ENCODE assay signal across 10 cellular contexts in genomic region chr7:20083781-20084180, GRCh38.
DNase-seq lines count a peak whose midpoint lies in the region; TF ChIP-seq lines count a peak whose summit lies in the region.
"Had no signal": no experiment of that assay in that cellular context is flagged by ENCODE, and none has a peak within 500 bp of the region (broad histone marks: within the 10 kb centered on the region; RNA-seq: fewer than 3 reads in every experiment).

No MANE protein-coding gene starts in this region.

- DNase-seq in activated T-cell treated with anti-CD3 and anti-CD28 coated beads, Interleukin-2, amount 50 U/mL, for 24 hours = no peak
- DNase-seq in activated T-cell treated with anti-CD3 and anti-CD28 coated beads, Interleukin-2, amount 50 U/mL, for 1 hour = no peak
- DNase-seq in NB4 (ENCODE audit: low read depth) (peak; percentile 27), epithelial cell of proximal tubule (ENCODE audit: low read depth) (peak; percentile 30), transverse colon (no peak), nephron progenitor cell (no peak), T-helper 9 cell (no peak), immature natural killer cell (no peak)
- DNase-seq: stimulated activated naive B cell treated with anti-CD40 and anti-IgM and Interleukin-4, amounts not matched to agents 10 μg/mL and 1 μg/mL and 100 μg/mL, for 72 hours had no signal

- no peak overlapping the region for H3K4me3 Mint-ChIP-seq in activated T-cell treated with anti-CD3 and anti-CD28 coated beads, Interleukin-2, amount 50 U/mL, for 24 hours
- H3K4me3 Mint-ChIP-seq in nephron progenitor cell = no peak overlapping the region
- H3K4me3 Mint-ChIP-seq in immature natural killer cell = no peak overlapping the region
- H3K4me3 Mint-ChIP-seq: stimulated activated naive B cell treated with anti-CD40 and anti-IgM and Interleukin-4, amounts not matched to agents 10 μg/mL and 1 μg/mL and 100 μg/mL, for 72 hours had no signal

- no peak for TF ChIP-seq POLR2A in NB4 (IDR thresholded peaks at IDR 0.05; ENCODE audit: extremely low read depth, insufficient read length)
- no peak for TF ChIP-seq POLR2A in transverse colon (IDR thresholded peaks at IDR 0.05)

- 82% methylated on average over 1 of the region's 1 CpG; no CpG with 5 or more reads in 1 of the 2 donors for WGBS in transverse colon (ENCODE audit: low coverage in 1 of 2), 2 donors

- TF ChIP-seq CTCF in NB4 (IDR thresholded peaks at IDR 0.05; ENCODE audit: low read depth, low read length) (no peak), epithelial cell of proximal tubule (conservative IDR thresholded peaks at IDR 0.05; ENCODE audit: low read depth, low read length) (no peak), transverse colon (IDR thresholded peaks at IDR 0.05) (no peak), nephron progenitor cell (IDR thresholded peaks at IDR 0.05) (no peak)

- H3K4me1 Mint-ChIP-seq in activated T-cell treated with anti-CD3 and anti-CD28 coated beads, Interleukin-2, amount 50 U/mL, for 24 hours (ENCODE audit: low read depth) = peaks cover 4% of the 10 kb centered on the region
- H3K4me1 Mint-ChIP-seq in nephron progenitor cell (no peaks in the 10 kb centered on the region), immature natural killer cell (no peaks in the 10 kb centered on the region)

- no peaks in the 10 kb centered on the region for H3K9me3 ChIP-seq in transverse colon
- H3K9me3 ChIP-seq: BLaER1 had no signal

- no peaks in the 10 kb centered on the region for H3K36me3 Mint-ChIP-seq in activated T-cell treated with anti-CD3 and anti-CD28 coated beads, Interleukin-2, amount 50 U/mL, for 24 hours (ENCODE audit: low read depth)
- H3K36me3 Mint-ChIP-seq in nephron progenitor cell (ENCODE audit: low read depth) (no peaks in the 10 kb centered on the region), immature natural killer cell (peaks cover 0 to 3% (median 0%) of the 10 kb centered on the region in 3 donors)

- no peaks in the 10 kb centered on the region for H3K36me3 ChIP-seq in transverse colon
- H3K36me3 ChIP-seq: BLaER1 had no signal

- intact Hi-C loops in transverse colon (cut with DNase I; ENCODE audit: low total_unique reads) = no loop called here

- no peaks in the 10 kb centered on the region for H3K9me3 Mint-ChIP-seq in activated T-cell treated with anti-CD3 and anti-CD28 coated beads, Interleukin-2, amount 50 U/mL, for 24 hours
- H3K9me3 Mint-ChIP-seq in nephron progenitor cell = no peaks in the 10 kb centered on the region
- peaks cover 0 to 11% (median 3%) of the 10 kb centered on the region in 6 donors for H3K9me3 Mint-ChIP-seq in immature natural killer cell
- H3K9me3 Mint-ChIP-seq: stimulated activated naive B cell treated with anti-CD40 and anti-IgM and Interleukin-4, amounts not matched to agents 10 μg/mL and 1 μg/mL and 100 μg/mL, for 72 hours had no signal

- TF ChIP-seq EP300 in transverse colon (IDR thresholded peaks at IDR 0.05; ENCODE audit: low read depth) = no peak

- peak overlapping the region; percentile 65 for H3K27ac Mint-ChIP-seq in activated T-cell treated with anti-CD3 and anti-CD28 coated beads, Interleukin-2, amount 50 U/mL, for 24 hours
- H3K27ac Mint-ChIP-seq in nephron progenitor cell = no peak overlapping the region
- no peak overlapping the region for H3K27ac Mint-ChIP-seq in immature natural killer cell
- H3K27ac Mint-ChIP-seq: stimulated activated naive B cell treated with anti-CD40 and anti-IgM and Interleukin-4, amounts not matched to agents 10 μg/mL and 1 μg/mL and 100 μg/mL, for 72 hours had no signal

- peaks cover 0 to 4% (median 0%) of the 10 kb centered on the region in 4 donors for H3K4me1 ChIP-seq in transverse colon
- H3K4me1 ChIP-seq: BLaER1 had no signal

- H3K27ac ChIP-seq in transverse colon = peak overlapping the region; percentile 33 to 67 (median 56)
- H3K27ac ChIP-seq: BLaER1 had no signal

- H3K27me3 Mint-ChIP-seq in activated T-cell treated with anti-CD3 and anti-CD28 coated beads, Interleukin-2, amount 50 U/mL, for 24 hours = no peaks in the 10 kb centered on the region
- H3K27me3 Mint-ChIP-seq in nephron progenitor cell (ENCODE audit: low read depth, poor library complexity) (no peaks in the 10 kb centered on the region), immature natural killer cell (ENCODE audit: low read depth in 3 of 3) (peaks cover 0 to 2% (median 0%) of the 10 kb centered on the region in 3 donors)
- H3K27me3 Mint-ChIP-seq: stimulated activated naive B cell treated with anti-CD40 and anti-IgM and Interleukin-4, amounts not matched to agents 10 μg/mL and 1 μg/mL and 100 μg/mL, for 72 hours had no signal

- in situ Hi-C loops in transverse colon (cut with MboI; ENCODE audit: low pct_ligation_motif_present in 1 of 4, low pct_unique_long_range_greater_than_20kb in 1 of 4, low sequenced_read_pairs in 3 of 4) = no loop called here

- H3K4me3 ChIP-seq in NB4 (ENCODE audit: low read depth, low read length) (no peak overlapping the region), epithelial cell of proximal tubule (ENCODE audit: low read depth, low read length) (no peak overlapping the region), transverse colon (no peak overlapping the region)
- H3K4me3 ChIP-seq: BLaER1 had no signal

- H3K27me3 ChIP-seq in transverse colon = no peaks in the 10 kb centered on the region
- H3K27me3 ChIP-seq: BLaER1 had no signal

Comparison
In these comparisons a context has a peak if more than half of its experiments do, and no peak if none do; other contexts are left out.
1. DNase-seq: peak in NB4 (single experiment) and epithelial cell of proximal tubule (single experiment); none in activated T-cell treated with anti-CD3 and anti-CD28 coated beads, Interleukin-2, amount 50 U/mL, for 24 hours (single experiment), activated T-cell treated with anti-CD3 and anti-CD28 coated beads, Interleukin-2, amount 50 U/mL, for 1 hour (single experiment), transverse colon (single experiment), nephron progenitor cell (single experiment), T-helper 9 cell (single experiment) and immature natural killer cell (0 of 3).